20 cellular contexts compared by ENCODE assay signal in genomic region chr4:89021678-89022077, GRCh38.
"Had no signal": no experiment of that assay in that cellular context is flagged by ENCODE, and none has a peak within 500 bp of the region (broad histone marks: within the 10 kb centered on the region; RNA-seq: fewer than 3 reads in every experiment).

No MANE protein-coding gene starts in this region.

- H3K4me1 Mint-ChIP-seq: activated naive CD8-positive, alpha-beta T cell treated with anti-CD3 and anti-CD28 coated beads for 36 hours; neural crest cell; stimulated activated naive CD8-positive, alpha-beta T cell treated with anti-CD3 and anti-CD28 coated beads, Interleukin-15, amount 100 ng/mL, for 72 hours had no signal

- H3K36me3 ChIP-seq: colonic mucosa, transverse colon, vagina had no signal

- H3K27me3 Mint-ChIP-seq: activated naive CD8-positive, alpha-beta T cell treated with anti-CD3 and anti-CD28 coated beads for 36 hours; progenitor cell of endocrine pancreas; stimulated activated naive CD8-positive, alpha-beta T cell treated with anti-CD3 and anti-CD28 coated beads, Interleukin-15, amount 100 ng/mL, for 72 hours had no signal

- ATAC-seq: stimulated activated naive CD8-positive, alpha-beta T cell treated with anti-CD3 and anti-CD28 coated beads, Interleukin-15, amount 100 ng/mL, for 72 hours had no signal

- H3K4me1 ChIP-seq: colonic mucosa, vagina had no signal

- H3K9me3 ChIP-seq: colonic mucosa, suprapubic skin, transverse colon, vagina had no signal

- H3K4me3 Mint-ChIP-seq: activated naive CD8-positive, alpha-beta T cell treated with anti-CD3 and anti-CD28 coated beads for 36 hours; neural crest cell; stimulated activated naive CD8-positive, alpha-beta T cell treated with anti-CD3 and anti-CD28 coated beads, Interleukin-15, amount 100 ng/mL, for 72 hours; T-helper 1 cell treated with Interleukin-12 subunit alpha and Interleukin-12 subunit beta and Interleukin-4 antibody, amounts not matched to agents 30 μg/mL and 1 μg/mL, for 36 hours had no signal

- DNase-seq: activated CD4-positive, alpha-beta T cell treated with anti-CD3 and anti-CD28 coated beads, Interleukin-2, amount 50 U/mL, for 4 hours; activated naive CD4-positive, alpha-beta T cell; activated naive CD8-positive, alpha-beta T cell treated with anti-CD3 and anti-CD28 coated beads for 36 hours; amniotic stem cell; caudate nucleus; colonic mucosa; foreskin melanocyte; glutamatergic neuron; hypothalamus; islet precursor cell; stimulated activated CD4-positive, alpha-beta T cell treated with anti-CD3 and anti-CD28 coated beads, Interleukin-4, amount 100 ng/mL, for 1 hour; stimulated activated naive CD8-positive, alpha-beta T cell treated with anti-CD3 and anti-CD28 coated beads, Interleukin-15, amount 100 ng/mL, for 72 hours; transverse colon had no signal

- H3K36me3 Mint-ChIP-seq: activated naive CD8-positive, alpha-beta T cell treated with anti-CD3 and anti-CD28 coated beads for 36 hours had no signal

- H3K4me3 ChIP-seq: colonic mucosa, lung, suprapubic skin, transverse colon, vagina had no signal

- H3K27ac ChIP-seq: colonic mucosa, suprapubic skin, transverse colon, vagina, VCaP had no signal

- H3K27ac Mint-ChIP-seq: activated naive CD8-positive, alpha-beta T cell treated with anti-CD3 and anti-CD28 coated beads for 36 hours; stimulated activated naive CD8-positive, alpha-beta T cell treated with anti-CD3 and anti-CD28 coated beads, Interleukin-15, amount 100 ng/mL, for 72 hours; T-helper 1 cell treated with Interleukin-12 subunit alpha and Interleukin-12 subunit beta and Interleukin-4 antibody, amounts not matched to agents 30 μg/mL and 1 μg/mL, for 36 hours had no signal

- H3K9me3 Mint-ChIP-seq: activated naive CD8-positive, alpha-beta T cell treated with anti-CD3 and anti-CD28 coated beads for 36 hours; neural crest cell; stimulated activated naive CD8-positive, alpha-beta T cell treated with anti-CD3 and anti-CD28 coated beads, Interleukin-15, amount 100 ng/mL, for 72 hours; T-helper 1 cell treated with Interleukin-12 subunit alpha and Interleukin-12 subunit beta and Interleukin-4 antibody, amounts not matched to agents 30 μg/mL and 1 μg/mL, for 36 hours had no signal

- H3K27me3 ChIP-seq: colonic mucosa, suprapubic skin, transverse colon, vagina had no signal
